In the genomic region with DNA sequence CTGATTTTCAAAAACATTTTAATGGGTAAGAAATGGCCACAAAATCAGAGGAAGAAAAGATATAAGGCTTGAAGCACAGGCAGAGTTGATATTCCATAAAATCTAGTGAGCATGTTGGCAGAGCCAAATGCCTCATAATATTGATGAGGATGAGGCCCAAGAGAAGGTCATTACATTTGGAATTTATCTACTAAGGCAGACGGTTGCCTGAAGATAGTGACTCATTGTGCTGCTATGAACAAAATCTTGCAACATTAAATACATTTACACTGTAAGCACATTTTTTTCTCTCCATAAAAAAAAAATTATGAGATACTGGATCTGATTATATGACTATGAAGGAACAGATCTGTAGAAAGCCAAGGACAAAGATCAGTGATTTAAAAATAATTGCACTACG, we compare ENCODE assay signal across 16 cellular contexts.
A peak's percentile ranks its signal among the peaks of the same experiment; 100 is the strongest.
DNase-seq lines count a peak whose midpoint lies in the region; ATAC-seq, FAIRE-seq and TF ChIP-seq lines count a peak whose summit lies in the region.
"Had no signal": no experiment of that assay in that cellular context is flagged by ENCODE, and none has a peak within 500 bp of the region (broad histone marks: within the 10 kb centered on the region; RNA-seq: fewer than 3 reads in every experiment).

No MANE protein-coding gene starts in this region.

- peaks cover 28% of the 10 kb centered on the region for H3K4me1 ChIP-seq in A549
- H3K4me1 ChIP-seq in IMR-90 (ENCODE audit: control insufficient read depth, insufficient read depth, low read length) = no peaks in the 10 kb centered on the region
- peaks cover 6% of the 10 kb centered on the region for H3K4me1 ChIP-seq in hepatocyte (ENCODE audit: insufficient read depth)
- H3K4me1 ChIP-seq in thyroid gland = no peaks in the 10 kb centered on the region

- FAIRE-seq in A549 (lab: Jason Lieb, UNC) = no peak
- FAIRE-seq: A204.1 had no signal

- H2AFZ ChIP-seq in IMR-90 (replicated peaks; ENCODE audit: low read length, poor library complexity) (no peak overlapping the region), hepatocyte (no peak overlapping the region)

- H4K20me1 ChIP-seq in IMR-90 (ENCODE audit: insufficient read depth, low read length) (no peaks in the 10 kb centered on the region), hepatocyte (ENCODE audit: insufficient read depth, poor library complexity, severe bottlenecking) (no peaks in the 10 kb centered on the region)

- H3K4me2 ChIP-seq in A549 = peak overlapping the region; percentile 58
- no peak overlapping the region for H3K4me2 ChIP-seq in IMR-90 (ENCODE audit: low read depth, low read length)
- no peak overlapping the region for H3K4me2 ChIP-seq in hepatocyte

- H3K18ac ChIP-seq in IMR-90 (ENCODE audit: low read depth, low read length) = no peak overlapping the region

- dilution Hi-C loops in IMR-90 (cut with HindIII; ENCODE audit: low sequenced_read_pairs, unreplicated experiment) = no loop called here

- no peak overlapping the region for H3K23ac ChIP-seq in IMR-90 (ENCODE audit: low read depth, low read length)

- H4K5ac ChIP-seq in IMR-90 (ENCODE audit: low read depth, low read length) = no peak overlapping the region

- H3K27ac ChIP-seq in A549 (peak overlapping the region; percentile 68 to 74), IMR-90 (ENCODE audit: insufficient read depth, low read length) (no peak overlapping the region), brain microvascular endothelial cell (no peak overlapping the region), hepatocyte (no peak overlapping the region), thyroid gland (no peak overlapping the region)
- H3K27ac ChIP-seq: cardiac muscle cell, ovary had no signal

- intact Hi-C loops in IMR-90 (cut with micrococcal nuclease) = no loop called here
- intact Hi-C loops in thyroid gland (cut with DNase I) = no loop called here

- no peak overlapping the region for H2BK15ac ChIP-seq in IMR-90 (ENCODE audit: low read depth, low read length)

- TF ChIP-seq EP300 in A549 (IDR thresholded peaks at IDR 0.05) = no peak

- H3K9me2 ChIP-seq in hepatocyte (replicated peaks; ENCODE audit: insufficient read depth) = no peaks in the 10 kb centered on the region

- H3K4me3 ChIP-seq in A549 = no peak overlapping the region
- no peak overlapping the region for H3K4me3 ChIP-seq in IMR-90 (ENCODE audit: insufficient read depth, low read depth, low read length)
- H3K4me3 ChIP-seq in brain microvascular endothelial cell (ENCODE audit: low read depth, low read length) = no peak overlapping the region
- H3K4me3 ChIP-seq in hepatocyte = no peak overlapping the region
- no peak overlapping the region for H3K4me3 ChIP-seq in thyroid gland (replicated peaks in 1 of 3)
- H3K4me3 ChIP-seq: cardiac muscle cell, ovary had no signal

- H3K9me1 ChIP-seq in IMR-90 (ENCODE audit: insufficient read depth, low read length) = no peaks in the 10 kb centered on the region

- 1% methylated on average over 2 of the region's 2 CpGs for WGBS in A549 (ENCODE audit: missing lambda C conversion rate)
- no CpG with 5 or more reads among the region's 2 CpGs for WGBS in IMR-90 (ENCODE audit: extremely low coverage in 2 of 2, insufficient read length in 1 of 2), 2 experiments
- WGBS in hepatocyte (ENCODE audit: low lambda C conversion rate, missing lambda C conversion rate) = 34% methylated on average over 2 of the region's 2 CpGs
- 65 to 69% methylated on average over 2 of the region's 2 CpGs for WGBS in thyroid gland, 2 donors

- no peak overlapping the region for H2AK5ac ChIP-seq in IMR-90 (ENCODE audit: low read depth, low read length)

- DNase-seq in A549 (ENCODE audit: low read depth in 1 of 2, low spot score in 1 of 2) (peak; percentile 7 to 49), IMR-90 (peak; percentile 80), brain microvascular endothelial cell (peak; percentile 52), hepatocyte (ENCODE audit: low spot score) (peak; percentile 9), activated T-cell treated with anti-CD3 and anti-CD28 coated beads for 4 hours (no peak), thyroid gland (no peak), ureter (ENCODE audit: low spot score) (no peak)
- DNase-seq in activated CD4-positive, CD25-positive, alpha-beta regulatory T cell (lab: John Stamatoyannopoulos, UW) = no peak
- DNase-seq: activated CD4-positive, alpha-beta T cell treated with anti-CD3 and anti-CD28 coated beads, Interleukin-2, amount 10 ng/mL, durations not matched to agents 7 days and 5 days; midbrain; NCI-H1417 treated with DMSO at 0.1 percent for 48 hours; NCI-H510A; ovary; T-helper 17 cell had no signal

- TF ChIP-seq RAD21 in A549 (conservative IDR thresholded peaks at IDR 0.05 in 1 of 2, IDR thresholded peaks at IDR 0.05 in 1 of 2) (0 out of 5 replicates have a peak, but pooled peaks of 1 of the 2 experiments have one; percentile 18), IMR-90 (IDR thresholded peaks at IDR 0.05; ENCODE audit: low read length) (no peak)

- no peaks in the 10 kb centered on the region for H3K36me3 ChIP-seq in IMR-90 (ENCODE audit: control insufficient read depth, insufficient read depth, low read length)
- no peaks in the 10 kb centered on the region for H3K36me3 ChIP-seq in brain microvascular endothelial cell (replicated peaks)
- H3K36me3 ChIP-seq in hepatocyte (replicated peaks; ENCODE audit: insufficient read depth, low read depth) = no peaks in the 10 kb centered on the region
- H3K36me3 ChIP-seq in thyroid gland = no peaks in the 10 kb centered on the region
- H3K36me3 ChIP-seq: cardiac muscle cell, ovary had no signal

- in situ Hi-C loops in IMR-90 (cut with MboI; ENCODE audit: low sequenced_read_pairs) = no loop called here
- in situ Hi-C loops in brain microvascular endothelial cell (cut with HindIII; ENCODE audit: low pct_ligation_motif_present, low sequenced_read_pairs) = no loop called here

- no peak overlapping the region for H2BK20ac ChIP-seq in IMR-90 (ENCODE audit: low read depth, low read length)

- no peak overlapping the region for H3K14ac ChIP-seq in IMR-90 (replicated peaks; ENCODE audit: low read depth, low read length)

- H2BK120ac ChIP-seq in IMR-90 (ENCODE audit: low read depth, low read length) = no peak overlapping the region

- H3K27me3 ChIP-seq in IMR-90 (ENCODE audit: control insufficient read depth, insufficient read depth, low read length) (no peaks in the 10 kb centered on the region), brain microvascular endothelial cell (replicated peaks) (no peaks in the 10 kb centered on the region), hepatocyte (no peaks in the 10 kb centered on the region), thyroid gland (no peaks in the 10 kb centered on the region)
- H3K27me3 ChIP-seq: cardiac muscle cell, ovary had no signal

- ATAC-seq in A549 (peak; percentile 59 to 79; a peak in 4 of 6 replicates), IMR-90 (ENCODE audit: low read depth) (peak; percentile 77)
- ATAC-seq: T-helper 17 cell had no signal

- H3K79me1 ChIP-seq in IMR-90 (ENCODE audit: low read depth in 1 of 2, low read length in 2 of 2) = no peaks in the 10 kb centered on the region

- no peak overlapping the region for H4K8ac ChIP-seq in IMR-90 (ENCODE audit: low read depth in 2 of 2, low read length in 2 of 2)

- CTCF ChIA-PET in A549 (lab: Yijun Ruan, JAX) = interaction anchor here (1.4 kb wide), 1 partner anchor 15 kb away, joined by 3 read pairs; no protein-coding TSS in a partner anchor
- CTCF ChIA-PET in IMR-90 (lab: Yijun Ruan, JAX) = no interaction called here

- H3K9ac ChIP-seq in IMR-90 (ENCODE audit: low read depth, low read length) = no peak overlapping the region

- peaks cover 8% of the 10 kb centered on the region for H3K9me3 ChIP-seq in A549
- no peaks in the 10 kb centered on the region; the same call in 1 of the 2 replicates for H3K9me3 ChIP-seq in IMR-90 (ENCODE audit: control insufficient read depth, insufficient read depth, low read length)
- H3K9me3 ChIP-seq in hepatocyte (ENCODE audit: low read depth) = no peaks in the 10 kb centered on the region
- no peaks in the 10 kb centered on the region for H3K9me3 ChIP-seq in thyroid gland
- H3K9me3 ChIP-seq: ovary had no signal

- TF ChIP-seq POLR2A in A549 (IDR thresholded peaks at IDR 0.05; ENCODE audit: low read length) = no peak
- no peak for TF ChIP-seq POLR2A in IMR-90 (IDR thresholded peaks at IDR 0.05; ENCODE audit: low read depth, low read length)
- no peak for TF ChIP-seq POLR2A in thyroid gland (IDR thresholded peaks at IDR 0.05)

- no peak overlapping the region for H3K4ac ChIP-seq in IMR-90 (ENCODE audit: low read depth, low read length)

- TF ChIP-seq CTCF in A549 (IDR thresholded peaks at IDR 0.05) (no peak), IMR-90 (conservative IDR thresholded peaks at IDR 0.05; ENCODE audit: low read depth, low read length) (no peak), brain microvascular endothelial cell (IDR thresholded peaks at IDR 0.05; ENCODE audit: low read depth, low read length, missing control alignments) (no peak), hepatocyte (IDR thresholded peaks at IDR 0.05; ENCODE audit: poor library complexity) (no peak), thyroid gland (IDR thresholded peaks at IDR 0.05) (no peak)

- no peak overlapping the region for H4K91ac ChIP-seq in IMR-90 (ENCODE audit: insufficient read depth, low read depth, low read length)

- H3K56ac ChIP-seq in IMR-90 (ENCODE audit: extremely low read depth, insufficient read depth, low read length) = no peak overlapping the region

- H2AK9ac ChIP-seq in IMR-90 (replicated peaks; ENCODE audit: low read depth, low read length, poor library complexity) = no peak overlapping the region

- H3K79me2 ChIP-seq in hepatocyte = no peaks in the 10 kb centered on the region

- H2BK5ac ChIP-seq in IMR-90 (ENCODE audit: low read depth, low read length, poor library complexity, severe bottlenecking) = no peak overlapping the region

- POLR2A ChIA-PET in A549 (lab: Yijun Ruan, JAX) (no interaction called here), IMR-90 (lab: Charles Lee; ENCODE audit: unreplicated experiment) (no interaction called here)

- no TSS peak for BruUV-seq in IMR-90 (replicated peaks; lab: Mats Ljungman, UMichigan)

TF ChIP-seq in A549, 52 proteins besides CTCF, POLR2A, EP300 and RAD21 (continues in another document):
- TF ChIP-seq MAFK (IDR thresholded peaks at IDR 0.05; ENCODE audit: partially characterized antibody) (peak; percentile 47), GATA3 (IDR thresholded peaks at IDR 0.05; ENCODE audit: borderline replicate concordance) (peak; percentile 77; the same call in 1 of the 2 replicates), JUNB (IDR thresholded peaks at IDR 0.05) (peak; percentile 72)

TF ChIP-seq in IMR-90, 13 proteins besides CTCF, POLR2A, EP300 and RAD21:
- TF ChIP-seq, protein P1, sequence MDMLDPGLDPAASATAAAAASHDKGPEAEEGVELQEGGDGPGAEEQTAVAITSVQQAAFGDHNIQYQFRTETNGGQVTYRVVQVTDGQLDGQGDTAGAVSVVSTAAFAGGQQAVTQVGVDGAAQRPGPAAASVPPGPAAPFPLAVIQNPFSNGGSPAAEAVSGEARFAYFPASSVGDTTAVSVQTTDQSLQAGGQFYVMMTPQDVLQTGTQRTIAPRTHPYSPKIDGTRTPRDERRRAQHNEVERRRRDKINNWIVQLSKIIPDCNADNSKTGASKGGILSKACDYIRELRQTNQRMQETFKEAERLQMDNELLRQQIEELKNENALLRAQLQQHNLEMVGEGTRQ (IDR thresholded peaks at IDR 0.05; ENCODE audit: low read depth, low read length) = no peak
- TF ChIP-seq CEBPB (IDR thresholded peaks at IDR 0.05; ENCODE audit: low read depth, low read length) = peak; percentile 85
- TF ChIP-seq MAFK (IDR thresholded peaks at IDR 0.05; ENCODE audit: low read depth, low read length) = peak; percentile 48

Comparison
In these comparisons a context has a peak if more than half of its experiments do, and no peak if none do; other contexts are left out.
1. DNase-seq: peak in A549 (2 of 2), IMR-90 (single experiment), brain microvascular endothelial cell (single experiment) and hepatocyte (single experiment); none in activated T-cell treated with anti-CD3 and anti-CD28 coated beads for 4 hours (single experiment), thyroid gland (0 of 2), ureter (single experiment) and activated CD4-positive, CD25-positive, alpha-beta regulatory T cell (0 of 4).
2. H3K27ac ChIP-seq: peak in A549 (2 of 2); none in IMR-90 (single experiment), brain microvascular endothelial cell (single experiment), hepatocyte (single experiment) and thyroid gland (0 of 3).